9 cellular contexts compared by ENCODE assay signal in genomic region chrX:46572295-46572936, GRCh38.
DNase-seq lines count a peak whose midpoint lies in the region; ATAC-seq lines count a peak whose summit lies in the region.
"Had no signal": no experiment of that assay in that cellular context is flagged by ENCODE, and none has a peak within 500 bp of the region (broad histone marks: within the 10 kb centered on the region; RNA-seq: fewer than 3 reads in every experiment).

No MANE protein-coding gene starts in this region.

- peak overlapping the region; percentile 70 for H3K27ac ChIP-seq in effector memory CD4-positive, alpha-beta T cell (ENCODE audit: insufficient read depth, low read length, poor library complexity, severe bottlenecking)
- no peak overlapping the region for H3K27ac ChIP-seq in substantia nigra (ENCODE audit: low read depth, low read length, poor library complexity, severe bottlenecking)
- H3K27ac ChIP-seq: SK-N-MC had no signal

- no peaks in the 10 kb centered on the region for H3K27me3 ChIP-seq in effector memory CD4-positive, alpha-beta T cell (replicated peaks; ENCODE audit: control insufficient read depth, insufficient read depth, low read length, poor library complexity, severe bottlenecking)

- H3K4me1 ChIP-seq in effector memory CD4-positive, alpha-beta T cell (ENCODE audit: control insufficient read depth, insufficient read depth, low read length, poor library complexity, severe bottlenecking), result peaks cover 4% of the 10 kb centered on the region

- no peaks in the 10 kb centered on the region for H3K36me3 ChIP-seq in effector memory CD4-positive, alpha-beta T cell (ENCODE audit: control insufficient read depth, insufficient read depth, low read length)

- peak overlapping the region; percentile 60 for H3K4me3 ChIP-seq in effector memory CD4-positive, alpha-beta T cell (ENCODE audit: insufficient read depth, low read depth, low read length, poor library complexity, severe bottlenecking)

- ATAC-seq in GM18502 (IDR thresholded peaks at IDR 0.05; ENCODE audit: poor library complexity, unreplicated experiment) (peak; percentile 55), GM21723 (IDR thresholded peaks at IDR 0.05; ENCODE audit: unreplicated experiment) (peak; percentile 44)

- H3K9me3 ChIP-seq in effector memory CD4-positive, alpha-beta T cell (ENCODE audit: control insufficient read depth, low read length), result no peaks in the 10 kb centered on the region

- DNase-seq in NAMALWA (ENCODE audit: low spot score) (peak; percentile 71), NCI-H345 treated with DMSO at 0.1 percent for 48 hours (lab: John Stamatoyannopoulos, UW; ENCODE audit: unreplicated experiment) (no peak), substantia nigra (lab: John Stamatoyannopoulos, UW) (no peak), NCI-H1694 treated with DMSO at 0.1 percent for 48 hours (lab: John Stamatoyannopoulos, UW) (no peak), amygdala (lab: John Stamatoyannopoulos, UW) (no peak)
- peak; percentile 7 to 31 (median 18) for DNase-seq in effector memory CD4-positive, alpha-beta T cell

Comparison
In these comparisons a context has a peak if more than half of its experiments do, and no peak if none do; other contexts are left out.
1. DNase-seq: peak in NAMALWA (single experiment) and effector memory CD4-positive, alpha-beta T cell (3 of 3); none in NCI-H345 treated with DMSO at 0.1 percent for 48 hours (single experiment), substantia nigra (0 of 49), NCI-H1694 treated with DMSO at 0.1 percent for 48 hours (single experiment) and amygdala (0 of 56).